In genomic region chr2:166229678-166230023, GRCh38 we compare ENCODE assay signal across 27 cellular contexts.
DNase-seq lines count a peak whose midpoint lies in the region; ATAC-seq, FAIRE-seq and TF ChIP-seq lines count a peak whose summit lies in the region.
"Had no signal": no experiment of that assay in that cellular context is flagged by ENCODE, and none has a peak within 500 bp of the region (broad histone marks: within the 10 kb centered on the region; RNA-seq: fewer than 3 reads in every experiment).

No MANE protein-coding gene starts in this region.

- peak overlapping the region in 3 of 4 donors; percentile 66 to 73 (median 70) for H3K27ac ChIP-seq in body of pancreas
- H3K27ac ChIP-seq in HepG2 (ENCODE audit: extremely low read length, insufficient read depth, low read length), result peak overlapping the region; percentile 86
- no peak overlapping the region for H3K27ac ChIP-seq in upper lobe of left lung
- H3K27ac ChIP-seq in Karpas-422 (ENCODE audit: low read length), result no peak overlapping the region
- H3K27ac ChIP-seq: left ventricle myocardium inferior, stomach, thyroid gland had no signal

- TF ChIP-seq RAD21 in HepG2 (CRISPR knock-in tag; IDR thresholded peaks at IDR 0.05), result no peak

- in situ Hi-C loops in HepG2 (cut with HindIII; ENCODE audit: extremely low pct_ligation_motif_present, low pct_unique_long_range_greater_than_20kb), result no loop called here

- H3K4me3 ChIP-seq in body of pancreas (no peak overlapping the region), HepG2 (replicated peaks in 1 of 3; ENCODE audit: insufficient read depth in 1 of 3, low read depth in 2 of 3, low read length in 3 of 3) (peak overlapping the region in 2 of 3 experiments; percentile 33; a peak in 2 of 6 replicates), upper lobe of left lung (no peak overlapping the region), BE2C (ENCODE audit: low read depth, low read length) (no peak overlapping the region), Karpas-422 (ENCODE audit: low read length) (no peak overlapping the region)
- H3K4me3 ChIP-seq: left ventricle myocardium inferior, smooth muscle cell, stomach, thyroid gland had no signal

- intact Hi-C loops in body of pancreas (cut with DNase I), result no loop called here
- intact Hi-C loops in HepG2 (cut with micrococcal nuclease; ENCODE audit: unreplicated experiment), result loop anchor here (1.0 to 5.0 kb wide), 3 partner anchors 95 to 277 kb away; partner anchors contain the start of gene TTC21B

- peak; percentile 89 for ATAC-seq in body of pancreas
- ATAC-seq in HepG2, result peak; percentile 71
- ATAC-seq in upper lobe of left lung (ENCODE audit: low FRiP score in 2 of 2), result peak; percentile 40 to 46
- ATAC-seq: activated CD4-positive, CD25-positive, alpha-beta regulatory T cell treated with anti-CD3 and anti-CD28 coated beads, Interleukin-2, amount 50 U/mL, for 24 hours; naive thymus-derived CD8-positive, alpha-beta T cell had no signal

- H3K36me3 ChIP-seq in body of pancreas (replicated peaks in 1 of 2; ENCODE audit: insufficient read depth in 1 of 2, low read depth in 2 of 2) (no peaks in the 10 kb centered on the region), HepG2 (replicated peaks in 1 of 2; ENCODE audit: control insufficient read depth in 1 of 2, insufficient read depth in 2 of 2, low read length in 2 of 2) (peaks cover 0 to 3% of the 10 kb centered on the region in 2 experiments; a peak in 2 of 5 replicates), upper lobe of left lung (no peaks in the 10 kb centered on the region), BE2C (no peaks in the 10 kb centered on the region), Karpas-422 (ENCODE audit: insufficient read depth, low read length) (no peaks in the 10 kb centered on the region)
- H3K36me3 ChIP-seq: left ventricle myocardium inferior, stomach, thyroid gland had no signal

- TF ChIP-seq CTCF in body of pancreas (IDR thresholded peaks at IDR 0.05), result no peak
- no peak for TF ChIP-seq CTCF in HepG2 (CRISPR knock-in tag; IDR thresholded peaks at IDR 0.05)
- no peak for TF ChIP-seq CTCF in upper lobe of left lung (IDR thresholded peaks at IDR 0.05)
- TF ChIP-seq CTCF in BE2C (IDR thresholded peaks at IDR 0.05; ENCODE audit: low read depth, low read length), result no peak

- DNase-seq in DMS53 treated with DMSO at 0.1 percent for 48 hours (lab: John Stamatoyannopoulos, UW; ENCODE audit: unreplicated experiment) (peak; percentile 97), body of pancreas (peak in 1 of 4 donors; percentile 3), HepG2 (ENCODE audit: low spot score) (peak; percentile 82), upper lobe of left lung (no peak), BE2C (no peak), Karpas-422 (no peak)
- DNase-seq in activated CD4-positive, alpha-beta T cell treated with anti-CD3 and anti-CD28 coated beads, Interleukin-2, amount 50 U/mL, for 1 hour, result no peak
- DNase-seq: activated CD4-positive, alpha-beta memory T cell treated with anti-CD3 and anti-CD28 coated beads, Interleukin-2, amount 10 ng/mL, durations not matched to agents 7 days and 5 days; activated CD8-positive, alpha-beta memory T cell treated with anti-CD3 and anti-CD28 coated beads, Interleukin-2, amount 50 U/mL, for 48 hours; CD4-positive, CD25-positive, alpha-beta regulatory T cell; effector CD8-positive, alpha-beta T cell; hippocampal formation; left ventricle myocardium inferior; midbrain; naive thymus-derived CD8-positive, alpha-beta T cell; NCI-H1105; NCI-H1930; NCI-H748 treated with DMSO at 0.1 percent for 48 hours; nucleus accumbens; RPMI8226; stimulated activated CD4-positive, alpha-beta T cell treated with anti-CD3 and anti-CD28 coated beads, Interleukin-1b, Interleukin-23, amount 100 ng/mL, for 48 hours; stimulated activated CD8-positive, alpha-beta memory T cell treated with anti-CD3 and anti-CD28 coated beads, Interleukin-4, amount 100 ng/mL, for 48 hours; stomach; thyroid gland had no signal

- CTCF ChIA-PET in HepG2 (lab: Yijun Ruan, JAX; ENCODE audit: low intra/inter-chr PET ratio, low total read pairs), result no interaction called here

- POLR2A ChIA-PET in HepG2 (lab: Yijun Ruan, JAX), result interaction anchor here (0.7 to 2.0 kb wide), 5 partner anchors 8 to 276 kb away, joined by 3 to 17 read pairs (median 5); partner anchors contain the start of genes SCN9A and TTC21B

- peak overlapping the region; percentile 59 for H3K4me2 ChIP-seq in HepG2 (ENCODE audit: low read depth, low read length)
- no peak overlapping the region for H3K4me2 ChIP-seq in Karpas-422 (ENCODE audit: low read depth, low read length, poor library complexity, severe bottlenecking)
- H3K4me2 ChIP-seq: smooth muscle cell had no signal

- H3K79me2 ChIP-seq in HepG2 (ENCODE audit: insufficient read depth, low read length) (no peaks in the 10 kb centered on the region), Karpas-422 (ENCODE audit: low read length) (no peaks in the 10 kb centered on the region)

- no TSS peak for BruUV-seq in HepG2 (replicated peaks; lab: Mats Ljungman, UMichigan)

- H3K9ac ChIP-seq in HepG2 (ENCODE audit: insufficient read depth, low read depth, low read length), result peak overlapping the region; percentile 54
- no peak overlapping the region for H3K9ac ChIP-seq in Karpas-422 (ENCODE audit: low read length)

- H2AFZ ChIP-seq in HepG2 (ENCODE audit: low read length) (no peak overlapping the region), Karpas-422 (ENCODE audit: low read length) (no peak overlapping the region)

- H3K27me3 ChIP-seq in body of pancreas, result no peaks in the 10 kb centered on the region
- H3K27me3 ChIP-seq in HepG2 (ENCODE audit: control insufficient read depth in 1 of 2, insufficient read depth in 2 of 2, low read length in 2 of 2), result no peaks in the 10 kb centered on the region
- H3K27me3 ChIP-seq in upper lobe of left lung, result no peaks in the 10 kb centered on the region
- H3K27me3 ChIP-seq in BE2C, result no peaks in the 10 kb centered on the region
- no peaks in the 10 kb centered on the region for H3K27me3 ChIP-seq in Karpas-422 (ENCODE audit: low read length)
- H3K27me3 ChIP-seq: stomach, thyroid gland had no signal

- H4K20me1 ChIP-seq in HepG2 (ENCODE audit: insufficient read depth, low read length) (no peaks in the 10 kb centered on the region), Karpas-422 (ENCODE audit: insufficient read depth, low read depth, low read length) (no peaks in the 10 kb centered on the region)

- H3K4me1 ChIP-seq in body of pancreas, result peaks cover 14% of the 10 kb centered on the region
- H3K4me1 ChIP-seq in HepG2 (ENCODE audit: insufficient read depth, low read length), result peaks cover 55% of the 10 kb centered on the region
- peaks cover 0 to 16% (median 2%) of the 10 kb centered on the region in 4 donors for H3K4me1 ChIP-seq in upper lobe of left lung
- H3K4me1 ChIP-seq in BE2C, result no peaks in the 10 kb centered on the region
- H3K4me1 ChIP-seq in Karpas-422 (ENCODE audit: low read length), result no peaks in the 10 kb centered on the region
- H3K4me1 ChIP-seq: left ventricle myocardium inferior, thyroid gland had no signal

- H3K9me3 ChIP-seq in body of pancreas (peaks cover 0 to 3% (median 0%) of the 10 kb centered on the region in 3 donors), HepG2 (ENCODE audit: low read length) (no peaks in the 10 kb centered on the region), upper lobe of left lung (no peaks in the 10 kb centered on the region), BE2C (no peaks in the 10 kb centered on the region), Karpas-422 (ENCODE audit: low read length) (no peaks in the 10 kb centered on the region)
- H3K9me3 ChIP-seq: left ventricle myocardium inferior, stomach, thyroid gland had no signal

- TF ChIP-seq POLR2A in body of pancreas (IDR thresholded peaks at IDR 0.05) (no peak), HepG2 (IDR thresholded peaks at IDR 0.05; ENCODE audit: insufficient read depth in 1 of 2, low read depth in 2 of 2, low read length in 2 of 2) (no peak), upper lobe of left lung (IDR thresholded peaks at IDR 0.05) (no peak)

- H3K9me2 ChIP-seq in Karpas-422 (replicated peaks; ENCODE audit: insufficient read depth, low read length), result no peaks in the 10 kb centered on the region

- FAIRE-seq in HepG2 (lab: Jason Lieb, UNC), result peak; percentile 23
- FAIRE-seq: GM12892 had no signal

- TF ChIP-seq EP300 in HepG2 (IDR thresholded peaks at IDR 0.05; ENCODE audit: low read depth in 2 of 2, low read length in 2 of 2), result no peak; a peak in 1 of 4 replicates
- TF ChIP-seq EP300 in HepG2 (CRISPR knock-in tag; IDR thresholded peaks at IDR 0.05; ENCODE audit: borderline replicate concordance), result no peak
- peak in 1 of 4 donors; percentile 41 for TF ChIP-seq EP300 in upper lobe of left lung (IDR thresholded peaks at IDR 0.05)

TF ChIP-seq in HepG2, 621 proteins besides CTCF, POLR2A, EP300 and RAD21 (continues in another document):
- 0 out of 2 replicates have a peak, but pooled peaks have one; percentile 24 for TF ChIP-seq ATF6 (CRISPR knock-in tag; conservative IDR thresholded peaks at IDR 0.05)
- TF ChIP-seq RXRB (CRISPR knock-in tag; IDR thresholded peaks at IDR 0.05; ENCODE audit: borderline replicate concordance), result no peak
- no peak for TF ChIP-seq SMAD9 (CRISPR knock-in tag; IDR thresholded peaks at IDR 0.05)

Comparison
In these comparisons a context has a peak if more than half of its experiments do, and no peak if none do; other contexts are left out.
1. DNase-seq: peak in DMS53 treated with DMSO at 0.1 percent for 48 hours (single experiment) and HepG2 (single experiment); none in upper lobe of left lung (0 of 2), BE2C (single experiment), activated CD4-positive, alpha-beta T cell treated with anti-CD3 and anti-CD28 coated beads, Interleukin-2, amount 50 U/mL, for 1 hour (single experiment) and Karpas-422 (single experiment).
2. H3K27ac ChIP-seq: peak in body of pancreas (3 of 4) and HepG2 (single experiment); none in upper lobe of left lung (0 of 4) and Karpas-422 (single experiment).
3. H3K4me3 ChIP-seq: peak in HepG2 (2 of 3); none in body of pancreas (0 of 2), upper lobe of left lung (0 of 4), BE2C (single experiment) and Karpas-422 (single experiment).
4. Peak in every context shown above with its lines, with median percentiles within 50 percentile points of each other: ATAC-seq.